1 cellular context compared by ENCODE assay signal in genomic region chr15:100384108-100384410, GRCh38.
TF ChIP-seq lines count a peak whose summit lies in the region.

No MANE protein-coding gene starts in this region.

TF ChIP-seq in H1, 55 proteins besides CTCF, POLR2A, EP300 and RAD21 (continued from another document):
- TF ChIP-seq EGR1 (IDR thresholded peaks at IDR 0.05; ENCODE audit: borderline replicate concordance, low read depth, low read length): no peak
- TF ChIP-seq FOSL1 (IDR thresholded peaks at IDR 0.05; ENCODE audit: insufficient read depth, low read depth, low read length): no peak
- TF ChIP-seq TAF1 (IDR thresholded peaks at IDR 0.05; ENCODE audit: low read depth, low read length): no peak
- TF ChIP-seq ATF3 (IDR thresholded peaks at IDR 0.05; ENCODE audit: insufficient read depth, low read depth, low read length): no peak
- TF ChIP-seq SAP30 (IDR thresholded peaks at IDR 0.05; ENCODE audit: insufficient read depth, insufficient replicate concordance, low read length): no peak
- TF ChIP-seq PHF8 (conservative IDR thresholded peaks at IDR 0.05; ENCODE audit: low read depth, low read length): no peak
- no peak for TF ChIP-seq JUND (IDR thresholded peaks at IDR 0.05; ENCODE audit: low read length)
- no peak for TF ChIP-seq CHD2 (IDR thresholded peaks at IDR 0.05; ENCODE audit: low read length)
- no peak for TF ChIP-seq ATF2 (IDR thresholded peaks at IDR 0.05; ENCODE audit: low read length)
- no peak for TF ChIP-seq ASH2L (IDR thresholded peaks at IDR 0.05; ENCODE audit: low read length)
- no peak for TF ChIP-seq CHD7 (IDR thresholded peaks at IDR 0.05; ENCODE audit: insufficient replicate concordance, low read length)
